Comparison of ENCODE assay signal across 28 cellular contexts in genomic region chr12:50065726-50066310, GRCh38. TPM values are rescaled to one million over a fixed set of nuclear protein-coding genes. Genes with fewer than 3 reads are reported as not detected.
DNase-seq lines count a peak whose midpoint lies in the region; ATAC-seq and TF ChIP-seq lines count a peak whose summit lies in the region.
"Had no signal": no experiment of that assay in that cellular context is flagged by ENCODE, and none has a peak within 500 bp of the region (broad histone marks: within the 10 kb centered on the region; RNA-seq: fewer than 3 reads in every experiment).

No MANE protein-coding gene starts in this region.

- H3K9me2 ChIP-seq in Karpas-422 (replicated peaks; ENCODE audit: insufficient read depth, low read length) = no peaks in the 10 kb centered on the region

- ATAC-seq in HG03108 (IDR thresholded peaks at IDR 0.05; ENCODE audit: unreplicated experiment) (no peak), left lung (no peak)
- ATAC-seq: activated CD4-positive, CD25-positive, alpha-beta regulatory T cell treated with anti-CD3 and anti-CD28 coated beads, Interleukin-2, amount 50 U/mL, for 24 hours had no signal

- H4K20me1 ChIP-seq in BLaER1 (no peaks in the 10 kb centered on the region), Karpas-422 (ENCODE audit: insufficient read depth, low read depth, low read length) (no peaks in the 10 kb centered on the region)

- no peak overlapping the region for H2AFZ ChIP-seq in Karpas-422 (ENCODE audit: low read length)
- H2AFZ ChIP-seq in neuronal stem cell (ENCODE audit: low read length) = no peak overlapping the region
- H2AFZ ChIP-seq: GM23338 had no signal

- H3K36me3 ChIP-seq in BLaER1 = no peaks in the 10 kb centered on the region
- peaks cover 8% of the 10 kb centered on the region; the same call in 1 of the 2 replicates for H3K36me3 ChIP-seq in Karpas-422 (ENCODE audit: insufficient read depth, low read length)
- no peaks in the 10 kb centered on the region for H3K36me3 ChIP-seq in esophagus muscularis mucosa
- peaks cover 2 to 5% of the 10 kb centered on the region in 2 donors for H3K36me3 ChIP-seq in neuronal stem cell (replicated peaks in 1 of 2; ENCODE audit: control insufficient read depth in 2 of 2, insufficient read depth in 2 of 2, low read length in 2 of 2)
- H3K36me3 ChIP-seq in left lung = no peaks in the 10 kb centered on the region
- H3K36me3 ChIP-seq: cardiac muscle cell, esophagus squamous epithelium, SJSA1, tibial artery had no signal

- H3K14ac ChIP-seq in neuronal stem cell (ENCODE audit: low read length) = no peak overlapping the region

- H2BK15ac ChIP-seq in neuronal stem cell (ENCODE audit: low read length) = no peak overlapping the region

- DNase-seq in Karpas-422 (no peak), esophagus muscularis mucosa (ENCODE audit: extremely low spot score) (no peak), neuronal stem cell (ENCODE audit: low spot score) (no peak), DMS79 (lab: John Stamatoyannopoulos, UW) (no peak), left lung (no peak)
- no peak for DNase-seq in stimulated activated naive CD4-positive, alpha-beta T cell (lab: John Stamatoyannopoulos, UW)
- DNase-seq: activated CD4-positive, alpha-beta memory T cell treated with anti-CD3 and anti-CD28 coated beads, Interleukin-2, amount 10 ng/mL, durations not matched to agents 7 days and 5 days; activated CD8-positive, alpha-beta memory T cell treated with anti-CD3 and anti-CD28 coated beads, Interleukin-2, amount 50 U/mL, for 48 hours; anterior cingulate cortex; esophagus squamous epithelium; hypothalamus; left ventricle myocardium superior; NCI-H1436; NCI-H2081 treated with DMSO at 0.1 percent for 48 hours; NCI-H69; nephron progenitor cell; stimulated activated naive CD8-positive, alpha-beta T cell treated with anti-CD3 and anti-CD28 coated beads, Interleukin-15, amount 100 ng/mL, for 72 hours; T-helper 1 cell had no signal

- no peaks in the 10 kb centered on the region; the same call in 1 of the 2 replicates for H3K79me2 ChIP-seq in Karpas-422 (ENCODE audit: low read length)

- peak overlapping the region; percentile 94 for H2AK5ac ChIP-seq in neuronal stem cell (ENCODE audit: low read depth, low read length)

- H3K4me3 ChIP-seq in BLaER1 = no peak overlapping the region
- no peak overlapping the region for H3K4me3 ChIP-seq in Karpas-422 (ENCODE audit: low read length)
- no peak overlapping the region for H3K4me3 ChIP-seq in esophagus muscularis mucosa
- H3K4me3 ChIP-seq in neuronal stem cell (ENCODE audit: low read length in 2 of 2) = no peak overlapping the region
- H3K4me3 ChIP-seq in left lung = no peak overlapping the region
- H3K4me3 ChIP-seq: cardiac muscle cell, esophagus squamous epithelium, GM23338, SJSA1, tibial artery had no signal

- H3K18ac ChIP-seq in neuronal stem cell (ENCODE audit: low read length) = no peak overlapping the region

- no peaks in the 10 kb centered on the region for H3K79me1 ChIP-seq in neuronal stem cell (ENCODE audit: low read depth, low read length)

- H3K4me2 ChIP-seq in BLaER1 (peak overlapping the region; percentile 29; the same call in 1 of the 2 replicates), Karpas-422 (ENCODE audit: low read depth, low read length, poor library complexity, severe bottlenecking) (no peak overlapping the region), neuronal stem cell (ENCODE audit: insufficient read depth, low read length, poor library complexity, severe bottlenecking) (no peak overlapping the region)
- H3K4me2 ChIP-seq: GM23338, KMS-11 had no signal

- intact Hi-C loops in esophagus muscularis mucosa (cut with DNase I) = loop anchor here (5.0 kb wide), 1 partner anchor 44 kb away; no protein-coding TSS in a partner anchor
- intact Hi-C loops in left lung (cut with DNase I) = no loop called here

- TF ChIP-seq CTCF in esophagus muscularis mucosa (IDR thresholded peaks at IDR 0.05) (no peak), left lung (IDR thresholded peaks at IDR 0.05) (no peak)

- H4K8ac ChIP-seq in neuronal stem cell (ENCODE audit: low read depth, low read length) = no peak overlapping the region

- no peaks in the 10 kb centered on the region for H3K9me3 ChIP-seq in BLaER1
- no peaks in the 10 kb centered on the region for H3K9me3 ChIP-seq in Karpas-422 (ENCODE audit: low read length)
- H3K9me3 ChIP-seq in esophagus muscularis mucosa = no peaks in the 10 kb centered on the region
- H3K9me3 ChIP-seq in neuronal stem cell (replicated peaks in 1 of 2; ENCODE audit: control insufficient read depth in 2 of 2, insufficient read depth in 1 of 2, low read depth in 1 of 2, low read length in 2 of 2) = no peaks in the 10 kb centered on the region
- H3K9me3 ChIP-seq in left lung = no peaks in the 10 kb centered on the region
- H3K9me3 ChIP-seq: esophagus squamous epithelium, SJSA1, tibial artery had no signal

- no peaks in the 10 kb centered on the region for H3K27me3 ChIP-seq in BLaER1
- H3K27me3 ChIP-seq in Karpas-422 (ENCODE audit: low read length) = no peaks in the 10 kb centered on the region
- no peaks in the 10 kb centered on the region for H3K27me3 ChIP-seq in esophagus muscularis mucosa
- no peaks in the 10 kb centered on the region for H3K27me3 ChIP-seq in neuronal stem cell (ENCODE audit: control insufficient read depth in 3 of 3, insufficient read depth in 3 of 3, low read depth in 1 of 3, low read length in 3 of 3)
- peaks cover 0 to 9% of the 10 kb centered on the region in 2 donors for H3K27me3 ChIP-seq in left lung
- H3K27me3 ChIP-seq: cardiac muscle cell, esophagus squamous epithelium, SJSA1, tibial artery had no signal

- TF ChIP-seq EP300 in esophagus muscularis mucosa (IDR thresholded peaks at IDR 0.05) = no peak

- H3K4ac ChIP-seq in neuronal stem cell (ENCODE audit: low read length) = no peak overlapping the region

- H3K27ac ChIP-seq in BLaER1 (no peak overlapping the region), Karpas-422 (ENCODE audit: low read length) (peak overlapping the region; percentile 21), esophagus muscularis mucosa (replicated peaks in 1 of 4) (peak overlapping the region; percentile 23 to 56 (median 47)), neuronal stem cell (replicated peaks; ENCODE audit: low read length) (no peak overlapping the region), left lung (no peak overlapping the region)
- H3K27ac ChIP-seq: KMS-11, SJSA1 had no signal

- peak overlapping the region; percentile 4 for H2BK120ac ChIP-seq in neuronal stem cell (ENCODE audit: low read depth, low read length)

- no peak for TF ChIP-seq POLR2A in esophagus muscularis mucosa (IDR thresholded peaks at IDR 0.05; ENCODE audit: low read depth)

- WGBS in esophagus muscularis mucosa = 87% methylated on average over 3 of the region's 3 CpGs
- no CpG with 5 or more reads among the region's 3 CpGs for WGBS in neuronal stem cell (ENCODE audit: extremely low coverage in 2 of 2, insufficient read length in 2 of 2, insufficient replicate concordance in 1 of 2), 2 donors

- H3K9ac ChIP-seq in BLaER1 (no peak overlapping the region), Karpas-422 (ENCODE audit: low read length) (no peak overlapping the region), neuronal stem cell (ENCODE audit: low read depth, low read length, poor library complexity) (no peak overlapping the region)
- H3K9ac ChIP-seq: KMS-11 had no signal

- H3K4me1 ChIP-seq in BLaER1 (peaks cover 40% of the 10 kb centered on the region), Karpas-422 (ENCODE audit: low read length) (peaks cover 36% of the 10 kb centered on the region), esophagus muscularis mucosa (peaks cover 0 to 26% (median 25%) of the 10 kb centered on the region in 4 donors), neuronal stem cell (ENCODE audit: control insufficient read depth in 2 of 2, insufficient read depth in 1 of 2, low read depth in 1 of 2, low read length in 2 of 2) (peaks cover 8 to 18% of the 10 kb centered on the region in 2 donors), left lung (peaks cover 3 to 6% of the 10 kb centered on the region in 2 donors)

- H2BK5ac ChIP-seq in neuronal stem cell (ENCODE audit: low read length) = no peak overlapping the region

- peak overlapping the region; percentile 12 for H2BK12ac ChIP-seq in neuronal stem cell (ENCODE audit: low read length)

- no peak overlapping the region for H3K23ac ChIP-seq in neuronal stem cell (ENCODE audit: low read depth, low read length, poor library complexity)

- H4K91ac ChIP-seq in neuronal stem cell (ENCODE audit: low read depth, low read length, poor library complexity) = peak overlapping the region; percentile 86

RNA-seq across cellular contexts. Expression of gene ASIC1, which starts 8.4 kb away (rescaled TPM):
- 17.9 and 26.7 TPM in 2 replicates for total RNA-seq in Karpas-422 (2014; rRNA removed; shearing (Covaris generic); ENCODE audit: low replicate concordance)
- total RNA-seq in esophagus muscularis mucosa (1 to 10 TPM in 3 of 4 donors, under 1 TPM in 1; 0.66 to 5.6 (median 2.9) TPM), left lung (1 to 10 TPM; 2.1 to 2.9 TPM)
- polyA plus RNA-seq in neuronal stem cell (2013, experiment 1 of 2) = 15.9 TPM
- polyA plus RNA-seq in neuronal stem cell (2013, experiment 2 of 2) = 15.8 TPM

RNA-seq across cellular contexts. Expression of gene SMARCD1, which starts 19.3 kb away (rescaled TPM):
- 124 and 168 TPM in 2 replicates for total RNA-seq in Karpas-422 (2014; rRNA removed; shearing (Covaris generic); ENCODE audit: low replicate concordance)
- total RNA-seq in esophagus muscularis mucosa (10 to 100 TPM; 20.3 to 72.4 (median 45.2) TPM), left lung (10 to 100 TPM; 33.1 to 42.0 TPM)
- polyA plus RNA-seq in neuronal stem cell (2013, experiment 1 of 2) = 125 TPM
- polyA plus RNA-seq in neuronal stem cell (2013, experiment 2 of 2) = 122 TPM

RNA-seq across cellular contexts. Expression of gene GPD1, which starts 38.0 kb away (rescaled TPM):
- total RNA-seq in Karpas-422 (2014; rRNA removed; shearing (Covaris generic); ENCODE audit: low replicate concordance) = 1.0 and 1.1 TPM in 2 replicates
- total RNA-seq in esophagus muscularis mucosa = 1 to 10 TPM in 1 of 4 donors, under 1 TPM in 3; 0.17 to 2.5 (median 0.60) TPM
- polyA plus RNA-seq in neuronal stem cell (2013, experiment 1 of 2) = 0.03 TPM
- polyA plus RNA-seq in neuronal stem cell (2013, experiment 2 of 2) = 0.03 TPM
- total RNA-seq in left lung = 1 to 10 TPM; 6.8 to 8.5 TPM
- total RNA-seq: G401, SJSA1 had no signal
- polyA plus RNA-seq: CD8-positive, alpha-beta memory T cell had no signal

RNA-seq across cellular contexts. Expression of gene RACGAP1, which starts 40.5 kb away (rescaled TPM):
- 44.0 and 78.6 TPM in 2 replicates for total RNA-seq in Karpas-422 (2014; rRNA removed; shearing (Covaris generic); ENCODE audit: low replicate concordance)
- 10 to 100 TPM; 10.5 to 13.3 (median 11.4) TPM for total RNA-seq in esophagus muscularis mucosa
- polyA plus RNA-seq in neuronal stem cell (2013, experiment 1 of 2) = 60.2 TPM
- polyA plus RNA-seq in neuronal stem cell (2013, experiment 2 of 2) = 61.2 TPM
- 10 to 100 TPM; 20.7 to 35.9 TPM for total RNA-seq in left lung

RNA-seq across cellular contexts. Expression of gene COX14, which starts 46.2 kb away (rescaled TPM):
- 59.9 and 99.8 TPM in 2 replicates for total RNA-seq in Karpas-422 (2014; rRNA removed; shearing (Covaris generic); ENCODE audit: low replicate concordance)
- 100 to 1,000 TPM in 1 of 4 donors, 10 to 100 TPM in 3; 52.8 to 105 (median 87.6) TPM for total RNA-seq in esophagus muscularis mucosa
- polyA plus RNA-seq in neuronal stem cell (2013, experiment 1 of 2) = 49.2 TPM
- 48.1 TPM for polyA plus RNA-seq in neuronal stem cell (2013, experiment 2 of 2)
- 10 to 100 TPM; 46.8 to 77.6 TPM for total RNA-seq in left lung

Comparison
In these comparisons a context has a peak if more than half of its experiments do, and no peak if none do; other contexts are left out.
1. H3K27ac ChIP-seq: peak in Karpas-422 (single experiment) and esophagus muscularis mucosa (4 of 4); none in BLaER1 (single experiment), neuronal stem cell (single experiment) and left lung (0 of 2).